In genomic region chr2:127511917-127512316, GRCh38 we compare ENCODE assay signal across 2 cellular contexts.
TF ChIP-seq lines count a peak whose summit lies in the region.

No MANE protein-coding gene starts in this region.

TF ChIP-seq in HepG2, 621 proteins besides CTCF, POLR2A, EP300 and RAD21:
- TF ChIP-seq MYPOP (CRISPR knock-in tag; IDR thresholded peaks at IDR 0.05) (no peak), ZNF563 (CRISPR knock-in tag; IDR thresholded peaks at IDR 0.05) (no peak), LRRFIP1 (CRISPR knock-in tag; conservative IDR thresholded peaks at IDR 0.05) (no peak), ZBTB7B (CRISPR knock-in tag; IDR thresholded peaks at IDR 0.05) (no peak), ZNF12 (CRISPR knock-in tag; IDR thresholded peaks at IDR 0.05) (no peak), MEIS1 (CRISPR knock-in tag; IDR thresholded peaks at IDR 0.05; ENCODE audit: borderline replicate concordance) (no peak), SOX6 (IDR thresholded peaks at IDR 0.05) (no peak), SOX6 (CRISPR knock-in tag; IDR thresholded peaks at IDR 0.05) (no peak), HNF1A (IDR thresholded peaks at IDR 0.05; ENCODE audit: low read depth) (no peak), HNF1A (CRISPR knock-in tag; IDR thresholded peaks at IDR 0.05; ENCODE audit: borderline replicate concordance) (no peak), MAFG (CRISPR knock-in tag; IDR thresholded peaks at IDR 0.05) (no peak)

TF ChIP-seq in WTC11, 78 proteins besides CTCF, POLR2A, EP300 and RAD21:
- TF ChIP-seq HMGXB4 (CRISPR knock-in tag; IDR thresholded peaks at IDR 0.05) (no peak), RORB (CRISPR knock-in tag; IDR thresholded peaks at IDR 0.05) (no peak), NFE2L1 (CRISPR knock-in tag; IDR thresholded peaks at IDR 0.05) (no peak), CDX4 (CRISPR knock-in tag; IDR thresholded peaks at IDR 0.05; ENCODE audit: borderline replicate concordance) (no peak), ZNF396 (CRISPR knock-in tag; IDR thresholded peaks at IDR 0.05; ENCODE audit: borderline replicate concordance) (no peak), FOXP4 (CRISPR knock-in tag; IDR thresholded peaks at IDR 0.05) (no peak), FOXJ3 (CRISPR knock-in tag; IDR thresholded peaks at IDR 0.05; ENCODE audit: borderline replicate concordance) (no peak), SP1 (CRISPR knock-in tag; conservative IDR thresholded peaks at IDR 0.05) (no peak), TCF7 (CRISPR knock-in tag; IDR thresholded peaks at IDR 0.05; ENCODE audit: low read depth) (no peak), TP53 (CRISPR knock-in tag; IDR thresholded peaks at IDR 0.05) (no peak), ARID4B (CRISPR knock-in tag; IDR thresholded peaks at IDR 0.05; ENCODE audit: borderline replicate concordance) (no peak), ZNF138 (CRISPR knock-in tag; conservative IDR thresholded peaks at IDR 0.05) (no peak), ZBTB43 (CRISPR knock-in tag; IDR thresholded peaks at IDR 0.05) (no peak), ETV6 (CRISPR knock-in tag; IDR thresholded peaks at IDR 0.05) (no peak)
